ENCODE assay signal across 12 cellular contexts in the genomic region with DNA sequence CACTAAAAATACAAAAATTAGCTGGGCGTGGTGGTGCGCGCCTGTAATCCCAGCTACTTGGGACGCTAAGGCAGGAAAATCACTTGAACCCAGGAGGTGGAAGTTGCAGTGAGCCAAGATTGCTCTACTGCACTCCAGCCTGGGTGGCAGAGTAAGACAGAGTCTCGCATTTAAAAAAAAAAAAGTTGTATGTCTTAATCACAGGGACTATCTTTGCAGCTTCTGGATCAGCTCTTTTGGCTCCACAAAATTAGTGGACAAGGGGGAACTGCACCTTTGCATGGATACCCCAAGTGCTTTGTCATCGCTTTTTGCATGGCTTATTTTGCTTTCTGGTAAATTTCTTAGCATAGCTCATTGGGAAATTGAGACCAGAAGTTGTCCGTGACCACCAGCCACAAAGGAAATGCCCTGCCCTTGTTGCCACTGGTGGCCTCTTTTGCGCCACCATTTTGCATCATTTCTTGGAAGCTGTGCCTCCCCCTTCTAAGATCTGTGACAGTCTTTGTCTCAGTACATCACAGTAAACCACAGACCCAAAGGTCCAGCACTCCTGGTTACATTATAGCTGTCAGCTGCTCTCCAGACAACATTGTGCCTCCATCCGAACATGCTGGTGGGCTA. TPM values are rescaled to one million over a fixed set of nuclear protein-coding genes. Genes with fewer than 3 reads are reported as not detected.
A peak's percentile ranks its signal among the peaks of the same experiment; 100 is the strongest.
DNase-seq lines count a peak whose midpoint lies in the region; ATAC-seq and TF ChIP-seq lines count a peak whose summit lies in the region.
"Had no signal": no experiment of that assay in that cellular context is flagged by ENCODE, and none has a peak within 500 bp of the region (broad histone marks: within the 10 kb centered on the region; RNA-seq: fewer than 3 reads in every experiment).

No MANE protein-coding gene starts in this region.

- ATAC-seq in right lobe of liver = peak; percentile 39 to 58 (median 54)

- no peak overlapping the region for H3K4me3 ChIP-seq in BLaER1 treated with 17β-estradiol and CSF1 and Interleukin-3, amounts not matched to agents 10 nM and 100 nM
- H3K4me3 ChIP-seq in right lobe of liver (no peak overlapping the region), GM23248 (no peak overlapping the region)
- H3K4me3 ChIP-seq: SK-N-MC had no signal

- no peaks in the 10 kb centered on the region for H3K9me3 ChIP-seq in BLaER1 treated with 17β-estradiol and CSF1 and Interleukin-3, amounts not matched to agents 10 nM and 100 nM (replicated peaks in 1 of 11)
- no peaks in the 10 kb centered on the region for H3K9me3 ChIP-seq in right lobe of liver
- no peaks in the 10 kb centered on the region for H3K9me3 ChIP-seq in GM23248 (ENCODE audit: low read depth)

- H3K27ac Mint-ChIP-seq in chondrocyte (ENCODE audit: unreplicated experiment) = no peak overlapping the region

- H3K9me3 Mint-ChIP-seq in chondrocyte (ENCODE audit: low read depth) = no peaks in the 10 kb centered on the region

- no peaks in the 10 kb centered on the region for H3K79me2 ChIP-seq in GM23248 (ENCODE audit: insufficient read depth)

- H3K4me1 Mint-ChIP-seq in chondrocyte (ENCODE audit: low read depth) = peaks cover 3% of the 10 kb centered on the region

- no peaks in the 10 kb centered on the region for H3K27me3 ChIP-seq in BLaER1 treated with 17β-estradiol and CSF1 and Interleukin-3, amounts not matched to agents 10 nM and 100 nM
- H3K27me3 ChIP-seq in right lobe of liver (no peaks in the 10 kb centered on the region), GM23248 (replicated peaks; ENCODE audit: insufficient read depth) (no peaks in the 10 kb centered on the region)

- H3K9ac ChIP-seq in BLaER1 treated with 17β-estradiol and CSF1 and Interleukin-3, amounts not matched to agents 10 nM and 100 nM = peak overlapping the region in 8 of 11 experiments; percentile 26 to 93 (median 76); a peak in 14 of 22 replicates
- H3K9ac ChIP-seq in GM23248 = no peak overlapping the region
- H3K9ac ChIP-seq: parathyroid adenoma had no signal

- 0 out of 2 replicates have a peak, but pooled peaks cover 3% of the 10 kb centered on the region for H3K9me2 ChIP-seq in GM23248 (ENCODE audit: insufficient read depth)

- peaks cover 15% of the 10 kb centered on the region for H3F3A ChIP-seq in GM23248 (ENCODE audit: insufficient read depth)

- peaks cover 0 to 100% (median 65%) of the 10 kb centered on the region in 10 experiments; a peak in 16 of 20 replicates for H3K4me1 ChIP-seq in BLaER1 treated with 17β-estradiol and CSF1 and Interleukin-3, amounts not matched to agents 10 nM and 100 nM
- H3K4me1 ChIP-seq in right lobe of liver (no peaks in the 10 kb centered on the region), GM23248 (ENCODE audit: insufficient read depth) (peaks cover 14% of the 10 kb centered on the region)
- H3K4me1 ChIP-seq: parathyroid adenoma had no signal

- peaks cover 8% of the 10 kb centered on the region for H3K36me3 Mint-ChIP-seq in chondrocyte (ENCODE audit: low read depth)

- 85% methylated on average over 9 of the region's 9 CpGs for WGBS in right lobe of liver (ENCODE audit: insufficient coverage, low coverage, low lambda C conversion rate, missing lambda C conversion rate)
- WGBS in GM23248 (ENCODE audit: low coverage in 1 of 2, low lambda C conversion rate in 2 of 2, missing lambda C conversion rate in 2 of 2), 2 experiments = 98 to 99% methylated on average over 9 of the region's 9 CpGs

- intact Hi-C loops in right lobe of liver (cut with DNase I) = no loop called here

- peak; percentile 12 for DNase-seq in KG1 (lab: John Stamatoyannopoulos, UW)
- peak; percentile 37 to 54 for DNase-seq in activated T-cell treated with anti-CD3 and anti-CD28 coated beads, Interleukin-2, amount 50 U/mL, for 48 hours
- peak; percentile 34 to 67 (median 52) for DNase-seq in right lobe of liver
- no peak for DNase-seq in chondrocyte (ENCODE audit: low spot score)
- no peak for DNase-seq in HPDE6-E6E7 (ENCODE audit: extremely low spot score)
- no peak for DNase-seq in GM19240 (ENCODE audit: insufficient read length, low spot score)
- no peak for DNase-seq in GM23248
- DNase-seq: NCI-H524; stimulated activated CD4-positive, alpha-beta T cell treated with anti-CD3 and anti-CD28 coated beads, Interleukin-2, amount 100 ng/mL, for 48 hours had no signal

- no peak for TF ChIP-seq CTCF in right lobe of liver (IDR thresholded peaks at IDR 0.05)
- no peak for TF ChIP-seq CTCF in chondrocyte (IDR thresholded peaks at IDR 0.05)

- H2AFZ ChIP-seq in GM23248 = no peak overlapping the region
- H2AFZ ChIP-seq: parathyroid adenoma had no signal

- peak overlapping the region; percentile 35 to 99 (median 80); a peak in 20 of 22 replicates for H3K27ac ChIP-seq in BLaER1 treated with 17β-estradiol and CSF1 and Interleukin-3, amounts not matched to agents 10 nM and 100 nM
- H3K27ac ChIP-seq in right lobe of liver (peak overlapping the region in 2 of 3 donors; percentile 41 to 50), GM23248 (no peak overlapping the region)
- H3K27ac ChIP-seq: parathyroid adenoma had no signal

- no peak overlapping the region for H3K4me3 Mint-ChIP-seq in chondrocyte (ENCODE audit: unreplicated experiment)

- H3K36me3 ChIP-seq in BLaER1 treated with 17β-estradiol and CSF1 and Interleukin-3, amounts not matched to agents 10 nM and 100 nM = peaks cover 0 to 86% (median 42%) of the 10 kb centered on the region in 11 experiments; a peak in 17 of 22 replicates
- H3K36me3 ChIP-seq in right lobe of liver = peaks cover 0 to 12% (median 5%) of the 10 kb centered on the region in 4 donors
- no peaks in the 10 kb centered on the region; the same call in 1 of the 2 replicates for H3K36me3 ChIP-seq in GM23248 (ENCODE audit: low read depth)

- no peak for TF ChIP-seq POLR2A in right lobe of liver (IDR thresholded peaks at IDR 0.05)

- no peaks in the 10 kb centered on the region for H3K27me3 Mint-ChIP-seq in chondrocyte (ENCODE audit: low read depth)

- in situ Hi-C loops in GM23248 (cut with MboI) = no loop called here

- no peaks in the 10 kb centered on the region for H4K20me1 ChIP-seq in BLaER1 treated with 17β-estradiol and CSF1 and Interleukin-3, amounts not matched to agents 10 nM and 100 nM
- H4K20me1 ChIP-seq in GM23248 (ENCODE audit: insufficient read depth) = no peaks in the 10 kb centered on the region

- peak overlapping the region in 9 of 11 experiments; percentile 11 to 90 (median 67); a peak in 17 of 22 replicates for H3K4me2 ChIP-seq in BLaER1 treated with 17β-estradiol and CSF1 and Interleukin-3, amounts not matched to agents 10 nM and 100 nM
- no peak overlapping the region for H3K4me2 ChIP-seq in GM23248 (ENCODE audit: unreplicated experiment)

RNA-seq across cellular contexts. Expression of a gene that starts 43.9 kb away (rescaled TPM):
- 100 to 1,000 TPM; 147 to 220 (median 178) TPM for total RNA-seq in right lobe of liver
- total RNA-seq in chondrocyte = 220 to 240 TPM (median 221 TPM) in 3 replicates
- 23.8 and 29.8 TPM in 2 replicates for total RNA-seq in GM23248 (2014; rRNA removed; shearing (Covaris generic))
- polyA plus RNA-seq in GM23248 (2016; fragmentation: Nextera tagmentation; extraction: Ambion mirVana) = 163 and 167 TPM in 2 replicates

Comparison
In these comparisons a context has a peak if more than half of its experiments do, and no peak if none do; other contexts are left out.
1. DNase-seq: peak in KG1 (single experiment), activated T-cell treated with anti-CD3 and anti-CD28 coated beads, Interleukin-2, amount 50 U/mL, for 48 hours (2 of 2) and right lobe of liver (3 of 3); none in chondrocyte (single experiment), HPDE6-E6E7 (single experiment), GM19240 (single experiment) and GM23248 (single experiment).